ENCODE assay signal across 12 cellular contexts in the genomic region with DNA sequence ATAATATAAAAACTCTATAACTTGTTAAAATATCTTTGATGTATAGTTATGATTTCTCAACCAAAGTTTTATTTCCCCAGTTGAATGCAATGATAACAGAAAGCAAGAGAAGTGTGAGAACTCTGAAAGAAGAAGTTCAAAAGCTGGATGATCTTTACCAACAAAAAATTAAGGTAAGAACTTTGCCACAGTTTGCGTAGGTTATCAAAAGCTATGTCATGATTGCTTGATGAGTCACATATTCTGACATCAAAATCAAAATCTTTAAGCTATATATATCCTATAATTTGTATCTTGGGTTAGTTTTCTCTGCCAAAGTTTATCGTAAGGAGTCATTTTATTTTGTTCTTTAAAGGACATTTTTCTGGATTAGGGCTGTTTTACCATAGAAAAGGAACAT. TPM values are rescaled to one million over a fixed set of nuclear protein-coding genes. Genes with fewer than 3 reads are reported as not detected.
A peak's percentile ranks its signal among the peaks of the same experiment; 100 is the strongest.
DNase-seq lines count a peak whose midpoint lies in the region; ATAC-seq and TF ChIP-seq lines count a peak whose summit lies in the region.
"Had no signal": no experiment of that assay in that cellular context is flagged by ENCODE, and none has a peak within 500 bp of the region (broad histone marks: within the 10 kb centered on the region; RNA-seq: fewer than 3 reads in every experiment).

No MANE protein-coding gene starts in this region.

- no peak overlapping the region for H3K4me3 ChIP-seq in fibroblast of lung (replicated peaks in 1 of 4; ENCODE audit: control extremely low read depth in 1 of 4, insufficient read depth in 1 of 4, low read depth in 3 of 4, low read length in 4 of 4)
- no peak overlapping the region for H3K4me3 ChIP-seq in stomach
- H3K4me3 ChIP-seq: thyroid gland had no signal

- H3K27ac ChIP-seq in fibroblast of lung (ENCODE audit: insufficient read depth, low read length) (peak overlapping the region; percentile 18), stomach (peak overlapping the region in 4 of 5 donors; percentile 11 to 78 (median 57))
- H3K27ac ChIP-seq: thyroid gland had no signal

- peak overlapping the region; percentile 44 for H3K4me3 Mint-ChIP-seq in activated T-cell treated with anti-CD3 and anti-CD28 coated beads, Interleukin-2, amount 50 U/mL, for 24 hours
- H3K4me3 Mint-ChIP-seq in activated CD4-positive, alpha-beta memory T cell treated with anti-CD3 and anti-CD28 coated beads for 36 hours = peak overlapping the region; percentile 33

- H3K36me3 Mint-ChIP-seq in activated T-cell treated with anti-CD3 and anti-CD28 coated beads, Interleukin-2, amount 50 U/mL, for 24 hours (ENCODE audit: low read depth) = peaks cover 84% of the 10 kb centered on the region
- H3K36me3 Mint-ChIP-seq in activated CD4-positive, alpha-beta memory T cell treated with anti-CD3 and anti-CD28 coated beads for 36 hours = peaks cover 47% of the 10 kb centered on the region

- peaks cover 4% of the 10 kb centered on the region for H3K36me3 ChIP-seq in fibroblast of lung (ENCODE audit: control insufficient read depth, insufficient read depth, low read length)
- peaks cover 0 to 4% (median 0%) of the 10 kb centered on the region in 4 donors for H3K36me3 ChIP-seq in stomach
- H3K36me3 ChIP-seq: thyroid gland had no signal

- no peak for TF ChIP-seq POLR2A in stomach (IDR thresholded peaks at IDR 0.05)

- TF ChIP-seq CTCF in fibroblast of lung (conservative IDR thresholded peaks at IDR 0.05 in 1 of 2, IDR thresholded peaks at IDR 0.05 in 1 of 2; ENCODE audit: low read depth in 1 of 2, low read length in 2 of 2) (no peak), stomach (IDR thresholded peaks at IDR 0.05) (no peak)

- H3K4me2 ChIP-seq in fibroblast of lung (ENCODE audit: extremely low read depth, insufficient read depth, low read length) = peak overlapping the region; percentile 40

- H3K27me3 ChIP-seq in fibroblast of lung (ENCODE audit: control insufficient read depth, insufficient read depth, low read length) = no peaks in the 10 kb centered on the region
- no peaks in the 10 kb centered on the region for H3K27me3 ChIP-seq in stomach
- H3K27me3 ChIP-seq: thyroid gland had no signal

- no peaks in the 10 kb centered on the region for H4K20me1 ChIP-seq in fibroblast of lung (ENCODE audit: control insufficient read depth, extremely low read depth, insufficient read depth, low read length)

- H3K9me3 ChIP-seq in fibroblast of lung (ENCODE audit: control insufficient read depth, insufficient read depth, low read depth, low read length) (no peaks in the 10 kb centered on the region), stomach (no peaks in the 10 kb centered on the region)
- H3K9me3 ChIP-seq: thyroid gland had no signal

- no peaks in the 10 kb centered on the region for H3K9me3 Mint-ChIP-seq in activated T-cell treated with anti-CD3 and anti-CD28 coated beads, Interleukin-2, amount 50 U/mL, for 24 hours
- H3K9me3 Mint-ChIP-seq in activated CD4-positive, alpha-beta memory T cell treated with anti-CD3 and anti-CD28 coated beads for 36 hours = no peaks in the 10 kb centered on the region

- WGBS in stomach, 5 donors = 58 to 77% (median 67%) methylated on average over 2 of the region's 2 CpGs

- peaks cover 56% of the 10 kb centered on the region for H3K4me1 Mint-ChIP-seq in activated T-cell treated with anti-CD3 and anti-CD28 coated beads, Interleukin-2, amount 50 U/mL, for 24 hours (ENCODE audit: low read depth)
- peaks cover 40% of the 10 kb centered on the region for H3K4me1 Mint-ChIP-seq in activated CD4-positive, alpha-beta memory T cell treated with anti-CD3 and anti-CD28 coated beads for 36 hours (ENCODE audit: low read depth)

- H3K27ac Mint-ChIP-seq in activated T-cell treated with anti-CD3 and anti-CD28 coated beads, Interleukin-2, amount 50 U/mL, for 24 hours = peak overlapping the region; percentile 89
- peak overlapping the region; percentile 82 for H3K27ac Mint-ChIP-seq in activated CD4-positive, alpha-beta memory T cell treated with anti-CD3 and anti-CD28 coated beads for 36 hours

- ATAC-seq in stimulated activated naive CD8-positive, alpha-beta T cell treated with anti-CD3 and anti-CD28 coated beads, Interleukin-15, Interleukin-2, amounts not matched to agents 100 U/mL and 50 U/mL, for 24 hours = no peak
- no peak for ATAC-seq in Right ventricle myocardium superior (ENCODE audit: poor library complexity)

- H3K27me3 Mint-ChIP-seq in activated T-cell treated with anti-CD3 and anti-CD28 coated beads, Interleukin-2, amount 50 U/mL, for 24 hours = no peaks in the 10 kb centered on the region
- no peaks in the 10 kb centered on the region for H3K27me3 Mint-ChIP-seq in activated CD4-positive, alpha-beta memory T cell treated with anti-CD3 and anti-CD28 coated beads for 36 hours

- no peak for TF ChIP-seq EP300 in stomach (IDR thresholded peaks at IDR 0.05)

- no peaks in the 10 kb centered on the region for H3K79me2 ChIP-seq in fibroblast of lung (ENCODE audit: control insufficient read depth, insufficient read depth, low read length)

- DNase-seq in activated T-cell treated with anti-CD3 and anti-CD28 coated beads, Interleukin-2, amount 50 U/mL, for 24 hours = no peak
- DNase-seq in activated T-cell treated with anti-CD3 and anti-CD28 coated beads for 4 hours (no peak), fibroblast of lung (ENCODE audit: low read depth in 2 of 2) (peak in 1 of 2 donors; percentile 19), stomach (no peak), HCEC 1CT (no peak), Right ventricle myocardium superior (no peak)
- no peak for DNase-seq in activated CD4-positive, alpha-beta memory T cell treated with anti-CD3 and anti-CD28 coated beads for 36 hours
- no peak for DNase-seq in stimulated activated naive CD8-positive, alpha-beta T cell treated with anti-CD3 and anti-CD28 coated beads, Interleukin-15, Interleukin-2, amounts not matched to agents 100 U/mL and 50 U/mL, for 24 hours
- DNase-seq: activated CD4-positive, alpha-beta T cell treated with anti-CD3 and anti-CD28 coated beads, Interleukin-2, amount 50 U/mL, for 4 hours; midbrain; NCI-H1694 treated with DMSO at 0.1 percent for 48 hours; thyroid gland had no signal

- H2AFZ ChIP-seq in fibroblast of lung (ENCODE audit: low read length) = peak overlapping the region; percentile 45

- no peaks in the 10 kb centered on the region for H3K4me1 ChIP-seq in fibroblast of lung (ENCODE audit: control insufficient read depth, extremely low read depth, insufficient read depth, low read length)
- H3K4me1 ChIP-seq in stomach = peaks cover 0 to 15% (median 0%) of the 10 kb centered on the region in 4 donors
- H3K4me1 ChIP-seq: thyroid gland had no signal

- POLR2A ChIA-PET in activated CD4-positive, alpha-beta memory T cell treated with anti-CD3 and anti-CD28 coated beads for 36 hours (lab: Charles Lee) = interaction anchor here (1.5 kb wide), 1 partner anchor 49 kb away, joined by 5 read pairs; a partner anchor contains a TSS

- intact Hi-C loops in activated CD4-positive, alpha-beta memory T cell treated with anti-CD3 and anti-CD28 coated beads for 36 hours (cut with micrococcal nuclease) = loop anchor here (1.0 kb wide), 1 partner anchor 49 kb away; a partner anchor contains a TSS
- intact Hi-C loops in stomach (cut with DNase I; ENCODE audit: low total_unique reads) (no loop called here), Right ventricle myocardium superior (cut with DNase I) (no loop called here)

- H3K9ac ChIP-seq in fibroblast of lung (ENCODE audit: insufficient read depth, low read length) = no peak overlapping the region

- CTCF ChIA-PET in activated CD4-positive, alpha-beta memory T cell treated with anti-CD3 and anti-CD28 coated beads for 36 hours (lab: Charles Lee) = interaction anchor here (1.4 kb wide), 1 partner anchor 49 kb away, joined by 5 read pairs; a partner anchor contains a TSS

RNA-seq across cellular contexts. Expression of a gene that starts 35.0 kb away (rescaled TPM):
- total RNA-seq in activated CD4-positive, alpha-beta memory T cell treated with anti-CD3 and anti-CD28 coated beads for 36 hours = 10 to 100 TPM; 79.3 to 83.1 TPM
- 1.0 and 9.7 TPM in 2 replicates for total RNA-seq in fibroblast of lung
- polyA plus RNA-seq in fibroblast of lung = 8.3 and 22.5 TPM in 2 replicates
- polyA plus RNA-seq in fibroblast of lung (2012) = 6.3 and 18.8 TPM in 2 replicates
- polyA minus RNA-seq in fibroblast of lung (ENCODE audit: low replicate concordance) = 3.9 TPM in 1 of 2 replicates, not detected in the other
- total RNA-seq in stomach = 10 to 100 TPM in 1 of 5 donors, 1 to 10 TPM in 4; 1.4 to 25.7 (median 3.6) TPM
- polyA plus RNA-seq in stomach = 1 to 10 TPM; 2.1 to 7.3 (median 3.1) TPM
- total RNA-seq in Right ventricle myocardium superior = 0.27 TPM

RNA-seq across cellular contexts. Expression of a gene that starts 35.0 kb away (rescaled TPM):
- total RNA-seq in activated CD4-positive, alpha-beta memory T cell treated with anti-CD3 and anti-CD28 coated beads for 36 hours = 10 to 100 TPM; 19.6 to 23.0 TPM
- total RNA-seq in fibroblast of lung (9.8 and 12.2 TPM in 2 replicates), stomach (10 to 100 TPM in 1 of 5 donors, 1 to 10 TPM in 3, under 1 TPM in 1; 0.89 to 17.1 (median 3.5) TPM), Right ventricle myocardium superior (7.9 TPM)
- polyA plus RNA-seq in fibroblast of lung (8.0 and 9.3 TPM in 2 replicates), stomach (1 to 10 TPM; 4.4 to 7.1 (median 5.5) TPM)
- 4.1 and 5.0 TPM in 2 replicates for polyA plus RNA-seq in fibroblast of lung (2012)
- polyA minus RNA-seq in fibroblast of lung (ENCODE audit: low replicate concordance) = 0.67 and 3.3 TPM in 2 replicates

RNA-seq across cellular contexts. Expression of a gene that starts 49.2 kb away (rescaled TPM):
- 10 to 100 TPM; 86.0 to 94.5 TPM for total RNA-seq in activated CD4-positive, alpha-beta memory T cell treated with anti-CD3 and anti-CD28 coated beads for 36 hours
- total RNA-seq in fibroblast of lung = 96.1 and 96.6 TPM in 2 replicates
- 19.6 and 30.3 TPM in 2 replicates for polyA plus RNA-seq in fibroblast of lung
- polyA plus RNA-seq in fibroblast of lung (2012) = 16.0 and 22.5 TPM in 2 replicates
- 7.1 and 12.6 TPM in 2 replicates for polyA minus RNA-seq in fibroblast of lung (ENCODE audit: low replicate concordance)
- total RNA-seq in stomach = 100 to 1,000 TPM in 3 of 5 donors, 10 to 100 TPM in 2; 53.6 to 377 (median 107) TPM
- 1 to 10 TPM; 5.0 to 8.1 (median 5.7) TPM for polyA plus RNA-seq in stomach
- 25.4 TPM for total RNA-seq in Right ventricle myocardium superior
